ENCODE assay signal across 10 cellular contexts in genomic region chr9:127162046-127162445, GRCh38. TPM values are rescaled to one million over a fixed set of nuclear protein-coding genes. Genes with fewer than 3 reads are reported as not detected.
DNase-seq lines count a peak whose midpoint lies in the region; FAIRE-seq and TF ChIP-seq lines count a peak whose summit lies in the region.
"Had no signal": no experiment of that assay in that cellular context is flagged by ENCODE, and none has a peak within 500 bp of the region (broad histone marks: within the 10 kb centered on the region; RNA-seq: fewer than 3 reads in every experiment).

No MANE protein-coding gene starts in this region.

- peak in 3 of 5 donors; percentile 2 to 10 (median 10) for DNase-seq in CD4-positive, alpha-beta memory T cell
- DNase-seq in Jurkat, Clone E6-1 (ENCODE audit: low read depth, low spot score): peak; percentile 88
- DNase-seq in activated CD4-positive, alpha-beta memory T cell treated with anti-CD3 and anti-CD28 coated beads, Interleukin-2, amount 10 ng/mL, durations not matched to agents 7 days and 5 days: peak; percentile 62
- DNase-seq in kidney (peak; percentile 35), KG1 (lab: John Stamatoyannopoulos, UW) (no peak), progenitor cell of endocrine pancreas (ENCODE audit: low spot score, unreplicated experiment) (no peak), left ventricle myocardium inferior (no peak)
- no peak for DNase-seq in T-helper 2 cell treated with Interferon-gamma antibody and Interleukin-4, amounts not matched to agents 5 μg/mL and 100 μg/mL, for 36 hours (ENCODE audit: low spot score)
- DNase-seq: activated gamma-delta T cell treated with Interleukin-2 at 50 U/mL for 16 hours had no signal

- H3K36me3 ChIP-seq in CD4-positive, alpha-beta memory T cell (ENCODE audit: insufficient read depth, low read length): no peaks in the 10 kb centered on the region
- H3K36me3 ChIP-seq in kidney (ENCODE audit: control insufficient read depth in 1 of 2, insufficient read depth in 2 of 2, low read length in 2 of 2): no peaks in the 10 kb centered on the region
- H3K36me3 ChIP-seq in left ventricle myocardium inferior: no peaks in the 10 kb centered on the region

- TF ChIP-seq CTCF in kidney (IDR thresholded peaks at IDR 0.05; ENCODE audit: borderline replicate concordance, extremely low read depth, insufficient read depth) (no peak), progenitor cell of endocrine pancreas (IDR thresholded peaks at IDR 0.05; ENCODE audit: unreplicated experiment) (no peak), left ventricle myocardium inferior (IDR thresholded peaks at IDR 0.05; ENCODE audit: borderline replicate concordance) (no peak)

- no peaks in the 10 kb centered on the region for H3K9me3 Mint-ChIP-seq in CD4-positive, alpha-beta memory T cell
- H3K9me3 Mint-ChIP-seq in activated CD4-positive, alpha-beta memory T cell treated with anti-CD3 and anti-CD28 coated beads, Interleukin-2, amount 10 ng/mL, durations not matched to agents 7 days and 5 days: no peaks in the 10 kb centered on the region
- no peaks in the 10 kb centered on the region for H3K9me3 Mint-ChIP-seq in T-helper 2 cell treated with Interferon-gamma antibody and Interleukin-4, amounts not matched to agents 5 μg/mL and 100 μg/mL, for 36 hours
- no peaks in the 10 kb centered on the region for H3K9me3 Mint-ChIP-seq in progenitor cell of endocrine pancreas (ENCODE audit: low read depth)
- H3K9me3 Mint-ChIP-seq: central memory CD8-positive, alpha-beta T cell had no signal

- H3K4me1 ChIP-seq in CD4-positive, alpha-beta memory T cell (ENCODE audit: insufficient read depth, low read length): peaks cover 22% of the 10 kb centered on the region
- H3K4me1 ChIP-seq in kidney (ENCODE audit: control insufficient read depth in 1 of 2, insufficient read depth in 1 of 2, low read depth in 1 of 2, low read length in 2 of 2): peaks cover 6 to 13% of the 10 kb centered on the region in 2 donors
- H3K4me1 ChIP-seq in left ventricle myocardium inferior: peaks cover 43% of the 10 kb centered on the region

- intact Hi-C loops in CD4-positive, alpha-beta memory T cell (cut with micrococcal nuclease): loop anchor here (10.0 kb wide), 1 partner anchor 97 kb away; no protein-coding TSS in a partner anchor
- intact Hi-C loops in kidney (cut with DNase I) (no loop called here), left ventricle myocardium inferior (cut with micrococcal nuclease) (no loop called here)

- POLR2A ChIA-PET in CD4-positive, alpha-beta memory T cell (lab: Charles Lee; ENCODE audit: partially characterized antibody): interaction anchor here (0.6 kb wide), 2 partner anchors 11 to 198 kb away, joined by 3 read pairs; no protein-coding TSS in a partner anchor
- POLR2A ChIA-PET in activated CD4-positive, alpha-beta memory T cell treated with anti-CD3 and anti-CD28 coated beads, Interleukin-2, amount 10 ng/mL, durations not matched to agents 7 days and 5 days (lab: Charles Lee): interaction anchor here (1.1 to 2.0 kb wide), 2 partner anchors 45 to 177 kb away, joined by 3 to 9 read pairs; no protein-coding TSS in a partner anchor

- H3K9me3 ChIP-seq in CD4-positive, alpha-beta memory T cell (ENCODE audit: control insufficient read depth in 1 of 2, low read length in 2 of 2): no peaks in the 10 kb centered on the region
- H3K9me3 ChIP-seq in kidney (ENCODE audit: control insufficient read depth in 1 of 2, low read length in 2 of 2) (no peaks in the 10 kb centered on the region), left ventricle myocardium inferior (replicated peaks) (no peaks in the 10 kb centered on the region)

- peaks cover 0 to 5% of the 10 kb centered on the region in 2 donors for H3K36me3 Mint-ChIP-seq in CD4-positive, alpha-beta memory T cell
- no peaks in the 10 kb centered on the region for H3K36me3 Mint-ChIP-seq in activated CD4-positive, alpha-beta memory T cell treated with anti-CD3 and anti-CD28 coated beads, Interleukin-2, amount 10 ng/mL, durations not matched to agents 7 days and 5 days (ENCODE audit: low read depth)
- H3K36me3 Mint-ChIP-seq in T-helper 2 cell treated with Interferon-gamma antibody and Interleukin-4, amounts not matched to agents 5 μg/mL and 100 μg/mL, for 36 hours (ENCODE audit: low read depth): no peaks in the 10 kb centered on the region
- H3K36me3 Mint-ChIP-seq in progenitor cell of endocrine pancreas (ENCODE audit: insufficient read depth): no peaks in the 10 kb centered on the region

- peaks cover 11 to 24% (median 18%) of the 10 kb centered on the region in 4 donors for H3K4me1 Mint-ChIP-seq in CD4-positive, alpha-beta memory T cell
- H3K4me1 Mint-ChIP-seq in activated CD4-positive, alpha-beta memory T cell treated with anti-CD3 and anti-CD28 coated beads, Interleukin-2, amount 10 ng/mL, durations not matched to agents 7 days and 5 days: peaks cover 49% of the 10 kb centered on the region
- peaks cover 20% of the 10 kb centered on the region for H3K4me1 Mint-ChIP-seq in T-helper 2 cell treated with Interferon-gamma antibody and Interleukin-4, amounts not matched to agents 5 μg/mL and 100 μg/mL, for 36 hours (ENCODE audit: low read depth)
- no peaks in the 10 kb centered on the region for H3K4me1 Mint-ChIP-seq in progenitor cell of endocrine pancreas (ENCODE audit: low read depth)

- no peak overlapping the region for H3K9ac ChIP-seq in kidney (ENCODE audit: low read length in 2 of 2)

- no peak overlapping the region for H3K4me3 ChIP-seq in CD4-positive, alpha-beta memory T cell (ENCODE audit: low read length in 2 of 2)
- H3K4me3 ChIP-seq in Jurkat, Clone E6-1 (ENCODE audit: low read length): no peak overlapping the region
- H3K4me3 ChIP-seq in kidney (ENCODE audit: low read length in 2 of 2) (no peak overlapping the region), left ventricle myocardium inferior (no peak overlapping the region)

- FAIRE-seq in kidney (lab: Jason Lieb, UNC): no peak

- H3K27me3 ChIP-seq in CD4-positive, alpha-beta memory T cell (ENCODE audit: insufficient read depth, low read length): no peaks in the 10 kb centered on the region
- no peaks in the 10 kb centered on the region for H3K27me3 ChIP-seq in left ventricle myocardium inferior (ENCODE audit: low read depth)

- peak overlapping the region in 6 of 7 donors; percentile 11 to 71 (median 53) for H3K27ac Mint-ChIP-seq in CD4-positive, alpha-beta memory T cell
- H3K27ac Mint-ChIP-seq in activated CD4-positive, alpha-beta memory T cell treated with anti-CD3 and anti-CD28 coated beads, Interleukin-2, amount 10 ng/mL, durations not matched to agents 7 days and 5 days: peak overlapping the region; percentile 74
- H3K27ac Mint-ChIP-seq in T-helper 2 cell treated with Interferon-gamma antibody and Interleukin-4, amounts not matched to agents 5 μg/mL and 100 μg/mL, for 36 hours: no peak overlapping the region
- H3K27ac Mint-ChIP-seq in progenitor cell of endocrine pancreas: no peak overlapping the region

- H3K4me3 Mint-ChIP-seq in CD4-positive, alpha-beta memory T cell: peak overlapping the region in 1 of 8 donors; percentile 31
- H3K4me3 Mint-ChIP-seq in activated CD4-positive, alpha-beta memory T cell treated with anti-CD3 and anti-CD28 coated beads, Interleukin-2, amount 10 ng/mL, durations not matched to agents 7 days and 5 days: no peak overlapping the region
- H3K4me3 Mint-ChIP-seq in T-helper 2 cell treated with Interferon-gamma antibody and Interleukin-4, amounts not matched to agents 5 μg/mL and 100 μg/mL, for 36 hours: no peak overlapping the region
- no peak overlapping the region for H3K4me3 Mint-ChIP-seq in progenitor cell of endocrine pancreas (ENCODE audit: low read depth)
- H3K4me3 Mint-ChIP-seq: central memory CD8-positive, alpha-beta T cell had no signal

- no peaks in the 10 kb centered on the region for H3K27me3 Mint-ChIP-seq in CD4-positive, alpha-beta memory T cell
- H3K27me3 Mint-ChIP-seq in activated CD4-positive, alpha-beta memory T cell treated with anti-CD3 and anti-CD28 coated beads, Interleukin-2, amount 10 ng/mL, durations not matched to agents 7 days and 5 days: peaks cover 5% of the 10 kb centered on the region
- H3K27me3 Mint-ChIP-seq in T-helper 2 cell treated with Interferon-gamma antibody and Interleukin-4, amounts not matched to agents 5 μg/mL and 100 μg/mL, for 36 hours (ENCODE audit: low read depth): peaks cover 16% of the 10 kb centered on the region
- no peaks in the 10 kb centered on the region for H3K27me3 Mint-ChIP-seq in progenitor cell of endocrine pancreas
- H3K27me3 Mint-ChIP-seq: central memory CD8-positive, alpha-beta T cell had no signal

- H3K27ac ChIP-seq in CD4-positive, alpha-beta memory T cell (ENCODE audit: low read depth, low read length): no peak overlapping the region
- no peak overlapping the region for H3K27ac ChIP-seq in kidney (ENCODE audit: low read depth in 2 of 2, low read length in 2 of 2)
- H3K27ac ChIP-seq in left ventricle myocardium inferior (replicated peaks): no peak overlapping the region

- CTCF ChIA-PET in CD4-positive, alpha-beta memory T cell (lab: Charles Lee; ENCODE audit: partially characterized antibody): interaction anchor here (0.8 kb wide), 1 partner anchor 221 kb away, joined by 3 read pairs; no protein-coding TSS in a partner anchor
- CTCF ChIA-PET in activated CD4-positive, alpha-beta memory T cell treated with anti-CD3 and anti-CD28 coated beads, Interleukin-2, amount 10 ng/mL, durations not matched to agents 7 days and 5 days (lab: Charles Lee): interaction anchor here (1.1 to 1.4 kb wide), 2 partner anchors 176 to 222 kb away, joined by 3 to 6 read pairs; no protein-coding TSS in a partner anchor

RNA-seq across cellular contexts. Expression of gene ANGPTL2, which starts 39.6 kb away (rescaled TPM):
- total RNA-seq in CD4-positive, alpha-beta memory T cell: not detected
- not detected for polyA plus RNA-seq in CD4-positive, alpha-beta memory T cell
- polyA plus RNA-seq in Jurkat, Clone E6-1 (2012; ENCODE audit: insufficient read depth, insufficient read length): 1.1 TPM
- under 1 TPM in 1 of 2 experiments, not detected in 1; 0.08 TPM for total RNA-seq in activated CD4-positive, alpha-beta memory T cell treated with anti-CD3 and anti-CD28 coated beads, Interleukin-2, amount 10 ng/mL, durations not matched to agents 7 days and 5 days
- total RNA-seq in kidney: 12.4 TPM
- 4.3 TPM for polyA plus RNA-seq in kidney (ENCODE audit: insufficient read depth, low read depth, low replicate concordance)
- 4.7 and 5.3 TPM in 2 replicates for total RNA-seq in progenitor cell of endocrine pancreas
- 35.7 TPM for total RNA-seq in left ventricle myocardium inferior

Comparison
In these comparisons a context has a peak if more than half of its experiments do, and no peak if none do; other contexts are left out.
1. DNase-seq: peak in CD4-positive, alpha-beta memory T cell (3 of 5), Jurkat, Clone E6-1 (single experiment), activated CD4-positive, alpha-beta memory T cell treated with anti-CD3 and anti-CD28 coated beads, Interleukin-2, amount 10 ng/mL, durations not matched to agents 7 days and 5 days (single experiment) and kidney (single experiment); none in KG1 (single experiment), T-helper 2 cell treated with Interferon-gamma antibody and Interleukin-4, amounts not matched to agents 5 μg/mL and 100 μg/mL, for 36 hours (single experiment), progenitor cell of endocrine pancreas (single experiment) and left ventricle myocardium inferior (single experiment).
2. H3K27ac Mint-ChIP-seq: peak in CD4-positive, alpha-beta memory T cell (6 of 7) and activated CD4-positive, alpha-beta memory T cell treated with anti-CD3 and anti-CD28 coated beads, Interleukin-2, amount 10 ng/mL, durations not matched to agents 7 days and 5 days (single experiment); none in T-helper 2 cell treated with Interferon-gamma antibody and Interleukin-4, amounts not matched to agents 5 μg/mL and 100 μg/mL, for 36 hours (single experiment) and progenitor cell of endocrine pancreas (single experiment).